3 cellular contexts compared by ENCODE assay signal in the genomic region with DNA sequence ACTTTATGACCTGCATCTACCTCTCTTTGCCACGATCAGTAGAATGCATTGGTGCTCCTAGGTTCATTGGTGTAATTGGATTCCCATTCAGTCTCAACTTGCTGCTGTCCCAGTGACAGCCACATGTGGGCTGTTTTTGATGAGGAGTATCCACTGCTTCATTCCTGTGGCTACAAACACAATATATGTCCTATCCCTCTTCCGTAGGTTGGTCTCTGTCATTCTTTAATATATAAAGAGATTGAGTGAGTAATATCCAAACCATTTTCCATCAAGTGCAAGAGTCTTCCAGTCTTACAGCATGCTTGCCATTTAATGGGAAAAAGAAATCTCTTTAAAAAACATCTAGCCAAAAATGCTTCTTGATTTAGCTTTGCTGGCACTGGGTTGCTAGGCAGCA.
TF ChIP-seq lines count a peak whose summit lies in the region.

No MANE protein-coding gene starts in this region.

TF ChIP-seq in SK-N-SH treated with all-trans-retinoic acid at 6 μM for 48 hours, 23 proteins besides CTCF, POLR2A, EP300 and RAD21 (continued from another document and continues in another):
- TF ChIP-seq TSHZ2 (CRISPR knock-in tag; IDR thresholded peaks at IDR 0.05) (no peak), CREB5 (CRISPR knock-in tag; IDR thresholded peaks at IDR 0.05; ENCODE audit: low read depth) (no peak), POU6F1 (CRISPR knock-in tag; IDR thresholded peaks at IDR 0.05; ENCODE audit: borderline replicate concordance, low read depth) (no peak)
- TF ChIP-seq, protein P1, sequence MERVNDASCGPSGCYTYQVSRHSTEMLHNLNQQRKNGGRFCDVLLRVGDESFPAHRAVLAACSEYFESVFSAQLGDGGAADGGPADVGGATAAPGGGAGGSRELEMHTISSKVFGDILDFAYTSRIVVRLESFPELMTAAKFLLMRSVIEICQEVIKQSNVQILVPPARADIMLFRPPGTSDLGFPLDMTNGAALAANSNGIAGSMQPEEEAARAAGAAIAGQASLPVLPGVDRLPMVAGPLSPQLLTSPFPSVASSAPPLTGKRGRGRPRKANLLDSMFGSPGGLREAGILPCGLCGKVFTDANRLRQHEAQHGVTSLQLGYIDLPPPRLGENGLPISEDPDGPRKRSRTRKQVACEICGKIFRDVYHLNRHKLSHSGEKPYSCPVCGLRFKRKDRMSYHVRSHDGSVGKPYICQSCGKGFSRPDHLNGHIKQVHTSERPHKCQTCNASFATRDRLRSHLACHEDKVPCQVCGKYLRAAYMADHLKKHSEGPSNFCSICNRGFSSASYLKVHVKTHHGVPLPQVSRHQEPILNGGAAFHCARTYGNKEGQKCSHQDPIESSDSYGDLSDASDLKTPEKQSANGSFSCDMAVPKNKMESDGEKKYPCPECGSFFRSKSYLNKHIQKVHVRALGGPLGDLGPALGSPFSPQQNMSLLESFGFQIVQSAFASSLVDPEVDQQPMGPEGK (CRISPR knock-in tag; IDR thresholded peaks at IDR 0.05; ENCODE audit: borderline replicate concordance) = no peak

TF ChIP-seq in SK-N-SH, 30 proteins besides CTCF, POLR2A, EP300 and RAD21 (continued from another document):
- TF ChIP-seq USF1 (IDR thresholded peaks at IDR 0.05; ENCODE audit: borderline replicate concordance, low read depth) = no peak
- no peak for TF ChIP-seq TEAD4 (IDR thresholded peaks at IDR 0.05; ENCODE audit: borderline replicate concordance, insufficient read depth)
- no peak for TF ChIP-seq RCOR1 (IDR thresholded peaks at IDR 0.05; ENCODE audit: low read length)
- TF ChIP-seq, protein P2, sequence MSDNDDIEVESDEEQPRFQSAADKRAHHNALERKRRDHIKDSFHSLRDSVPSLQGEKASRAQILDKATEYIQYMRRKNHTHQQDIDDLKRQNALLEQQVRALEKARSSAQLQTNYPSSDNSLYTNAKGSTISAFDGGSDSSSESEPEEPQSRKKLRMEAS (IDR thresholded peaks at IDR 0.05; ENCODE audit: low read depth) = no peak
- TF ChIP-seq TAF1 (IDR thresholded peaks at IDR 0.05; ENCODE audit: borderline replicate concordance, low read depth, low read length) = no peak
- TF ChIP-seq YY1 (IDR thresholded peaks at IDR 0.05; ENCODE audit: low read depth) = no peak
- no peak for TF ChIP-seq ZBTB33 (IDR thresholded peaks at IDR 0.05; ENCODE audit: borderline replicate concordance, low read depth)
- no peak for TF ChIP-seq FOXJ3 (CRISPR knock-in tag; IDR thresholded peaks at IDR 0.05)

TF ChIP-seq in HepG2, 621 proteins besides CTCF, POLR2A, EP300 and RAD21 (continued from another document):
- no peak for TF ChIP-seq ZNF281 (CRISPR knock-in tag; IDR thresholded peaks at IDR 0.05; ENCODE audit: borderline replicate concordance)
- TF ChIP-seq ZKSCAN1 (IDR thresholded peaks at IDR 0.05; ENCODE audit: low read length) = no peak
- no peak for TF ChIP-seq CCDC6 (CRISPR knock-in tag; IDR thresholded peaks at IDR 0.05)
- TF ChIP-seq AKAP8 (CRISPR knock-in tag; IDR thresholded peaks at IDR 0.05) = no peak
- no peak for TF ChIP-seq ZNF33B (CRISPR knock-in tag; IDR thresholded peaks at IDR 0.05)
- no peak for TF ChIP-seq KLF16 (CRISPR knock-in tag; IDR thresholded peaks at IDR 0.05)
- TF ChIP-seq IKZF5 (CRISPR knock-in tag; IDR thresholded peaks at IDR 0.05) = no peak
- no peak for TF ChIP-seq REXO4 (CRISPR knock-in tag; IDR thresholded peaks at IDR 0.05; ENCODE audit: borderline replicate concordance)
- no peak for TF ChIP-seq NFATC3 (CRISPR knock-in tag; IDR thresholded peaks at IDR 0.05)
- no peak for TF ChIP-seq ZNF75D (CRISPR knock-in tag; IDR thresholded peaks at IDR 0.05; ENCODE audit: borderline replicate concordance)
- TF ChIP-seq SIX4 (CRISPR knock-in tag; IDR thresholded peaks at IDR 0.05) = no peak
- TF ChIP-seq RFXAP (CRISPR knock-in tag; IDR thresholded peaks at IDR 0.05; ENCODE audit: borderline replicate concordance) = no peak
